In genomic region chr21:30030416-30030815, GRCh38 we compare ENCODE assay signal across 26 cellular contexts.
"Had no signal": no experiment of that assay in that cellular context is flagged by ENCODE, and none has a peak within 500 bp of the region (broad histone marks: within the 10 kb centered on the region; RNA-seq: fewer than 3 reads in every experiment).

No MANE protein-coding gene starts in this region.

- H3K9me3 ChIP-seq: stomach, suprapubic skin, testis, thoracic aorta, thyroid gland, tibial artery, transverse colon, upper lobe of left lung, upper lobe of right lung, uterus, vagina had no signal

- H3K36me3 ChIP-seq: stomach, suprapubic skin, thoracic aorta, thyroid gland, tibial artery, tibial nerve, transverse colon, upper lobe of left lung, upper lobe of right lung, uterus, vagina had no signal

- ATAC-seq: stimulated activated effector memory CD8-positive, alpha-beta T cell treated with anti-CD3 and anti-CD28 coated beads, Interleukin-12 subunit alpha, Interleukin-12 subunit beta, amount 100 ng/mL, for 72 hours; stimulated activated memory B cell treated with anti-CD40 and anti-IgM and Interleukin-4, amounts not matched to agents 10 μg/mL and 1 μg/mL and 100 μg/mL, for 72 hours; stimulated activated naive B cell treated with anti-CD40 and anti-IgM and Interleukin-4, amounts not matched to agents 10 μg/mL and 1 μg/mL and 100 μg/mL, for 72 hours; stimulated activated naive CD8-positive, alpha-beta T cell treated with anti-CD3 and anti-CD28 coated beads, Interleukin-15, amount 100 ng/mL, for 72 hours; stimulated activated naive CD8-positive, alpha-beta T cell treated with anti-CD3 and anti-CD28 coated beads, Interleukin-15, Interleukin-2, amounts not matched to agents 100 U/mL and 50 U/mL, for 24 hours; upper lobe of right lung had no signal

- DNase-seq: stimulated activated CD4-positive, alpha-beta T cell treated with anti-CD3 and anti-CD28 coated beads, Interleukin-2, amount 100 ng/mL, for 48 hours; stimulated activated CD4-positive, alpha-beta T cell treated with anti-CD3 and anti-CD28 coated beads, Interleukin-4, amount 100 ng/mL, for 1 hour; stimulated activated CD4-positive, alpha-beta T cell treated with anti-CD3 and anti-CD28 coated beads, Interleukin-4, amount 100 ng/mL, for 24 hours; stimulated activated CD4-positive, alpha-beta T cell treated with anti-CD3 and anti-CD28 coated beads, Interleukin-4, amount 100 ng/mL, for 4 hours; stimulated activated CD8-positive, alpha-beta memory T cell treated with anti-CD3 and anti-CD28 coated beads, Interleukin-4, amount 100 ng/mL, for 48 hours; stimulated activated naive B cell treated with anti-CD40 and anti-IgM and Interleukin-4, amounts not matched to agents 10 μg/mL and 1 μg/mL and 100 μg/mL, for 72 hours; stimulated activated naive CD4-positive, alpha-beta T cell; stimulated activated naive CD4-positive, alpha-beta T cell treated with Interleukin-2 at 50 U/mL for 16 hours; stimulated activated naive CD8-positive, alpha-beta T cell treated with anti-CD3 and anti-CD28 coated beads, Interleukin-15, amount 100 ng/mL, for 72 hours; stimulated activated naive CD8-positive, alpha-beta T cell treated with anti-CD3 and anti-CD28 coated beads, Interleukin-15, Interleukin-2, amounts not matched to agents 100 U/mL and 50 U/mL, for 24 hours; stomach; substantia nigra; testis; thyroid gland; tibial artery; transverse colon; trophoblast cell; upper lobe of left lung; upper lobe of right lung; uterus had no signal

- H3K4me1 ChIP-seq: suprapubic skin, testis, thyroid gland, tibial artery, tibial nerve, transverse colon, upper lobe of left lung, upper lobe of right lung, uterus, vagina had no signal

- H3K27ac ChIP-seq: stomach, suprapubic skin, testis, thoracic aorta, thyroid gland, tibial artery, tibial nerve, transverse colon, upper lobe of left lung, upper lobe of right lung, uterus, vagina had no signal

- H3K27me3 ChIP-seq: stomach, testis, thyroid gland, tibial artery, tibial nerve, transverse colon, upper lobe of left lung, upper lobe of right lung, uterus, vagina had no signal

- H3K4me3 ChIP-seq: stomach, suprapubic skin, testis, thoracic aorta, thyroid gland, tibial artery, tibial nerve, transverse colon, upper lobe of left lung, upper lobe of right lung, uterus, vagina had no signal
